Comparison of ENCODE assay signal across 27 cellular contexts in the genomic region with DNA sequence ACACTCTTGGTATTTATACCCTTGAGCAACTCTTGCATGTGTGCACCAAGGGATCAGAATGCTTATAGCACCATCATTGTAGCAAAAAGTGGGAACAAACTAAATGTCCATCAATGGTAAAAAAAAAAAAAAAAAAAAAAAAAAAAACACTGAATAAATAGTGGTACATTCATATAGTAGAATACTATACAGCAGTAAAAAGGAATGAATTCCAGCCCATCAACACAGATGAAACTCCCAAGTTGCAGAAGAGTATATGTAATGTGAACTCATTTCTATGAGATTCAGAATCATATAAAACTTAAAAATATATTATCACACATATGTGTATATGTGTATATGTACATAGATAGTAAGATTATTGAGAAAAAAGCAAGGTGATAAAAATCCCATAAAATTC.
"Had no signal": no experiment of that assay in that cellular context is flagged by ENCODE, and none has a peak within 500 bp of the region (broad histone marks: within the 10 kb centered on the region; RNA-seq: fewer than 3 reads in every experiment).

No MANE protein-coding gene starts in this region.

- H3K9me3 ChIP-seq: suprapubic skin, testis, thyroid gland, tibial artery, transverse colon, upper lobe of left lung, upper lobe of right lung, uterus, vagina had no signal

- H3K4me3 ChIP-seq: stomach, suprapubic skin, testis, thoracic aorta, thyroid gland, tibial artery, tibial nerve, transverse colon, upper lobe of left lung, upper lobe of right lung, uterus, vagina had no signal

- FAIRE-seq: urothelium cell line had no signal

- ATAC-seq: stimulated activated effector memory CD8-positive, alpha-beta T cell treated with anti-CD3 and anti-CD28 coated beads, Interleukin-12 subunit alpha, Interleukin-12 subunit beta, amount 100 ng/mL, for 72 hours; stimulated activated memory B cell treated with anti-CD40 and anti-IgM and Interleukin-4, amounts not matched to agents 10 μg/mL and 1 μg/mL and 100 μg/mL, for 72 hours; stimulated activated naive B cell treated with anti-CD40 and anti-IgM and Interleukin-4, amounts not matched to agents 10 μg/mL and 1 μg/mL and 100 μg/mL, for 72 hours; stimulated activated naive CD8-positive, alpha-beta T cell treated with anti-CD3 and anti-CD28 coated beads, Interleukin-15, amount 100 ng/mL, for 72 hours; stimulated activated naive CD8-positive, alpha-beta T cell treated with anti-CD3 and anti-CD28 coated beads, Interleukin-15, Interleukin-2, amounts not matched to agents 100 U/mL and 50 U/mL, for 24 hours; upper lobe of right lung had no signal

- H3K27me3 ChIP-seq: stomach, suprapubic skin, testis, thyroid gland, tibial artery, tibial nerve, transverse colon, upper lobe of left lung, upper lobe of right lung, uterus, vagina had no signal

- H3K4me1 ChIP-seq: stomach, testis, thyroid gland, tibial artery, tibial nerve, transverse colon, upper lobe of left lung, upper lobe of right lung, uterus, vagina had no signal

- H3K27ac ChIP-seq: stomach, suprapubic skin, testis, thoracic aorta, thyroid gland, tibial artery, tibial nerve, transverse colon, upper lobe of left lung, upper lobe of right lung, uterus, vagina had no signal

- H3K36me3 ChIP-seq: stomach, suprapubic skin, thoracic aorta, thyroid gland, tibial artery, tibial nerve, transverse colon, upper lobe of left lung, upper lobe of right lung, uterus, vagina had no signal

- DNase-seq: stimulated activated CD4-positive, alpha-beta T cell treated with anti-CD3 and anti-CD28 coated beads, Interleukin-2, amount 100 ng/mL, for 48 hours; stimulated activated CD4-positive, alpha-beta T cell treated with anti-CD3 and anti-CD28 coated beads, Interleukin-4, amount 100 ng/mL, for 1 hour; stimulated activated CD4-positive, alpha-beta T cell treated with anti-CD3 and anti-CD28 coated beads, Interleukin-4, amount 100 ng/mL, for 24 hours; stimulated activated CD4-positive, alpha-beta T cell treated with anti-CD3 and anti-CD28 coated beads, Interleukin-4, amount 100 ng/mL, for 4 hours; stimulated activated CD8-positive, alpha-beta memory T cell treated with anti-CD3 and anti-CD28 coated beads, Interleukin-4, amount 100 ng/mL, for 48 hours; stimulated activated naive B cell treated with anti-CD40 and anti-IgM and Interleukin-4, amounts not matched to agents 10 μg/mL and 1 μg/mL and 100 μg/mL, for 72 hours; stimulated activated naive CD4-positive, alpha-beta T cell; stimulated activated naive CD4-positive, alpha-beta T cell treated with Interleukin-2 at 50 U/mL for 16 hours; stimulated activated naive CD8-positive, alpha-beta T cell treated with anti-CD3 and anti-CD28 coated beads, Interleukin-15, amount 100 ng/mL, for 72 hours; stimulated activated naive CD8-positive, alpha-beta T cell treated with anti-CD3 and anti-CD28 coated beads, Interleukin-15, Interleukin-2, amounts not matched to agents 100 U/mL and 50 U/mL, for 24 hours; stomach; substantia nigra; tibial artery; transverse colon; trophoblast cell; upper lobe of left lung; upper lobe of right lung; uterus had no signal
